In the genomic region with DNA sequence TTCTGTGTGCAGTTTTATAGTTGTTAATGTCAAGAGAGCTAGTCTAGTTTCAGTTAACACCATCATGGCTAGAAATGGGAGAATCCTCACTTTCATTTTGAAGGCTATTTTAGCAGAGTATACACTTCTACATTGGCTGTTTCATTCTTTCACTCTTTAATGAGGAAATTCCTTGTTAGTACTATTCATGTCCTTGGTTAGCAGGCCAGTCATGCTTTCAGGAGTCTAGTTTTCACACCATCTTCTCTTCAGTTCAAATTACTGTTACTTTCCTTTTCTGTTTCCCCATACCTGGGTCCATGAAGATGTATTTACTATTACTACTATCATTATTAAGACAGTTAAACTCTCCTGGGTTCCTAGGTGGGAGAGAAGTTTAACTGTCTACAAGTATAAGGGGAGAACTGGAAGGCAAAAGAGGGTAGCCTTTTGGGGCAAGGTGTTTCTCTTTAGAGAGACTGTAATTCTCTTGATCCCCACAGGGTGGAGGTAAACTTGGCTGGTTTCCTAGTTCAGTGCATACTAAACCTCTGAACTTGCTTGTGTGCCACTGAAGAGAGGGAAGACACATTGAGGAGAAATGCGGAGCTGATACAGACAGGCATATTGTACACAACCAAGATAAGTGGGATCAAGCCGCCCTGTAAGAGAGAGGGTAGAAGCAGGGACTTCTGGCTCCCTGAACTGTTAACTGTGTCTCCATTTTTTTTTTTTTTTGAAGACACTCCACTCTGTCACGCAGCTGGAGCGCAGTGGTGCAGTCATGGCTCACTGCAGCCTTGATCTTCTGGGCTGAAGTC, we compare ENCODE assay signal across 2 cellular contexts.
TF ChIP-seq lines count a peak whose summit lies in the region.

No MANE protein-coding gene starts in this region.

TF ChIP-seq in IMR-90, 13 proteins besides CTCF, POLR2A, EP300 and RAD21:
- TF ChIP-seq BHLHE40 (IDR thresholded peaks at IDR 0.05; ENCODE audit: low read depth, low read length) = no peak
- TF ChIP-seq SMC3 (IDR thresholded peaks at IDR 0.05; ENCODE audit: low read depth, low read length) = peak; percentile 87
- no peak for TF ChIP-seq NFE2L2 (IDR thresholded peaks at IDR 0.05; ENCODE audit: low read depth, low read length)
- no peak for TF ChIP-seq MAZ (IDR thresholded peaks at IDR 0.05; ENCODE audit: borderline replicate concordance, low read depth, low read length)
- TF ChIP-seq RFX5 (IDR thresholded peaks at IDR 0.05; ENCODE audit: low read depth, low read length) = no peak
- no peak for TF ChIP-seq MXI1 (IDR thresholded peaks at IDR 0.05; ENCODE audit: borderline replicate concordance, low read depth, low read length)

TF ChIP-seq in neural cell, 6 proteins besides CTCF, POLR2A, EP300 and RAD21:
- TF ChIP-seq MXI1 (conservative IDR thresholded peaks at IDR 0.05; ENCODE audit: poor library complexity, severe bottlenecking) (no peak), SMC3 (conservative IDR thresholded peaks at IDR 0.05; ENCODE audit: poor library complexity) (peak; percentile 88)
